Comparison of ENCODE assay signal across 16 cellular contexts in genomic region chr11:134503104-134503503, GRCh38.
DNase-seq lines count a peak whose midpoint lies in the region; ATAC-seq and TF ChIP-seq lines count a peak whose summit lies in the region.
"Had no signal": no experiment of that assay in that cellular context is flagged by ENCODE, and none has a peak within 500 bp of the region (broad histone marks: within the 10 kb centered on the region; RNA-seq: fewer than 3 reads in every experiment).

No MANE protein-coding gene starts in this region.

- H3K36me3 ChIP-seq in Peyer's patch (no peaks in the 10 kb centered on the region), neuronal stem cell (replicated peaks in 1 of 2; ENCODE audit: control insufficient read depth in 2 of 2, insufficient read depth in 2 of 2, low read length in 2 of 2) (no peaks in the 10 kb centered on the region), mesenchymal stem cell (ENCODE audit: control insufficient read depth in 1 of 2, insufficient read depth in 2 of 2, low read depth in 1 of 2, low read length in 2 of 2) (no peaks in the 10 kb centered on the region)

- H2BK120ac ChIP-seq in neuronal stem cell (ENCODE audit: low read depth, low read length) (no peak overlapping the region), mesenchymal stem cell (ENCODE audit: low read depth, low read length) (no peak overlapping the region)

- no peaks in the 10 kb centered on the region for H3K27me3 ChIP-seq in Peyer's patch
- H3K27me3 ChIP-seq in neuronal stem cell (ENCODE audit: control insufficient read depth in 3 of 3, insufficient read depth in 3 of 3, low read depth in 1 of 3, low read length in 3 of 3), result peaks cover 0 to 3% (median 0%) of the 10 kb centered on the region in 3 experiments
- H3K27me3 ChIP-seq in mesenchymal stem cell (ENCODE audit: control insufficient read depth in 1 of 2, insufficient read depth in 1 of 2, low read length in 2 of 2), result peaks cover 0 to 2% of the 10 kb centered on the region in 2 experiments

- H4K91ac ChIP-seq in neuronal stem cell (ENCODE audit: low read depth, low read length, poor library complexity) (no peak overlapping the region), mesenchymal stem cell (ENCODE audit: low read length) (no peak overlapping the region)

- no peak overlapping the region for H3K27ac ChIP-seq in Peyer's patch
- H3K27ac ChIP-seq in neuronal stem cell (replicated peaks; ENCODE audit: low read length), result no peak overlapping the region
- no peak overlapping the region for H3K27ac ChIP-seq in mesenchymal stem cell (ENCODE audit: low read length, poor library complexity, severe bottlenecking)
- H3K27ac ChIP-seq: C4-2B, PC-9 had no signal

- H3K9me3 ChIP-seq in Peyer's patch, result no peaks in the 10 kb centered on the region
- no peaks in the 10 kb centered on the region for H3K9me3 ChIP-seq in neuronal stem cell (replicated peaks in 1 of 2; ENCODE audit: control insufficient read depth in 2 of 2, insufficient read depth in 1 of 2, low read depth in 1 of 2, low read length in 2 of 2)
- no peaks in the 10 kb centered on the region for H3K9me3 ChIP-seq in mesenchymal stem cell (ENCODE audit: control insufficient read depth, low read length)

- DNase-seq in ELF-1 (ENCODE audit: low read depth, low spot score), result peak; percentile 52
- peak; percentile 10 to 39 (median 34) for DNase-seq in Peyer's patch
- peak; percentile 43 for DNase-seq in iPS-NIHi7 (ENCODE audit: extremely low spot score)
- no peak for DNase-seq in neuronal stem cell (ENCODE audit: low spot score)
- DNase-seq in mesenchymal stem cell, result no peak
- DNase-seq: COR-L47, EL, NCI-H1436, NCI-H2029 treated with DMSO at 0.1 percent for 48 hours, NCI-H510A, NCI-H82, PC-9 had no signal

- no peak for TF ChIP-seq POLR2A in Peyer's patch (IDR thresholded peaks at IDR 0.05)

- H2BK12ac ChIP-seq in neuronal stem cell (ENCODE audit: low read length), result no peak overlapping the region
- no peak overlapping the region for H2BK12ac ChIP-seq in mesenchymal stem cell (ENCODE audit: low read length in 2 of 2)

- H2AFZ ChIP-seq in neuronal stem cell (ENCODE audit: low read length) (no peak overlapping the region), mesenchymal stem cell (ENCODE audit: low read depth, low read length) (no peak overlapping the region)
- H2AFZ ChIP-seq: PC-9 had no signal

- H3K4me1 ChIP-seq in Peyer's patch, result no peaks in the 10 kb centered on the region
- peaks cover 0 to 21% of the 10 kb centered on the region in 2 donors for H3K4me1 ChIP-seq in neuronal stem cell (ENCODE audit: control insufficient read depth in 2 of 2, insufficient read depth in 1 of 2, low read depth in 1 of 2, low read length in 2 of 2)
- H3K4me1 ChIP-seq in mesenchymal stem cell (ENCODE audit: control insufficient read depth, insufficient read depth, low read depth, low read length), result no peaks in the 10 kb centered on the region

- no peak overlapping the region for H3K4me3 ChIP-seq in Peyer's patch
- no peak overlapping the region for H3K4me3 ChIP-seq in neuronal stem cell (ENCODE audit: low read length in 2 of 2)
- no peak overlapping the region for H3K4me3 ChIP-seq in mesenchymal stem cell (ENCODE audit: insufficient read depth in 1 of 2, low read depth in 1 of 2, low read length in 2 of 2)
- H3K4me3 ChIP-seq: K562, PC-9 had no signal

- peak overlapping the region; percentile 61 for H3K18ac ChIP-seq in neuronal stem cell (ENCODE audit: low read length)
- H3K18ac ChIP-seq in mesenchymal stem cell (ENCODE audit: low read depth in 1 of 2, low read length in 2 of 2), result no peak overlapping the region

- H4K8ac ChIP-seq in neuronal stem cell (ENCODE audit: low read depth, low read length) (no peak overlapping the region), mesenchymal stem cell (ENCODE audit: low read length) (no peak overlapping the region)

- H3K4ac ChIP-seq in neuronal stem cell (ENCODE audit: low read length), result no peak overlapping the region
- H3K4ac ChIP-seq in mesenchymal stem cell (ENCODE audit: low read depth in 1 of 2, low read length in 2 of 2), result no peak overlapping the region

- H3K14ac ChIP-seq in neuronal stem cell (ENCODE audit: low read length) (no peak overlapping the region), mesenchymal stem cell (ENCODE audit: low read length in 2 of 2) (no peak overlapping the region)

- ATAC-seq in GM21529 (IDR thresholded peaks at IDR 0.05; ENCODE audit: unreplicated experiment) (no peak), HG03432 (IDR thresholded peaks at IDR 0.05; ENCODE audit: unreplicated experiment) (no peak)
- ATAC-seq: K562 had no signal

- no peak for TF ChIP-seq CTCF in Peyer's patch (IDR thresholded peaks at IDR 0.05)

- H2BK15ac ChIP-seq in neuronal stem cell (ENCODE audit: low read length) (no peak overlapping the region), mesenchymal stem cell (ENCODE audit: low read depth, poor library complexity, severe bottlenecking) (no peak overlapping the region)

- H3K4me2 ChIP-seq in neuronal stem cell (ENCODE audit: insufficient read depth, low read length, poor library complexity, severe bottlenecking) (no peak overlapping the region), mesenchymal stem cell (ENCODE audit: low read length, poor library complexity, severe bottlenecking) (no peak overlapping the region)
- H3K4me2 ChIP-seq: PC-9 had no signal

- no CpG with 5 or more reads among the region's 21 CpGs for WGBS in neuronal stem cell (ENCODE audit: extremely low coverage in 2 of 2, insufficient read length in 2 of 2, insufficient replicate concordance in 1 of 2), 2 donors
- 63% methylated on average over 21 of the region's 21 CpGs for WGBS in mesenchymal stem cell

- H2BK5ac ChIP-seq in neuronal stem cell (ENCODE audit: low read length) (no peak overlapping the region), mesenchymal stem cell (ENCODE audit: low read depth, low read length, poor library complexity, severe bottlenecking) (no peak overlapping the region)

- H2AK5ac ChIP-seq in neuronal stem cell (ENCODE audit: low read depth, low read length), result no peak overlapping the region
- no peak overlapping the region for H2AK5ac ChIP-seq in mesenchymal stem cell (ENCODE audit: low read length, severe bottlenecking)

- H3K9ac ChIP-seq in neuronal stem cell (ENCODE audit: low read depth, low read length, poor library complexity) (peak overlapping the region; percentile 10), mesenchymal stem cell (ENCODE audit: low read length) (no peak overlapping the region)

- H3K79me1 ChIP-seq in neuronal stem cell (ENCODE audit: low read depth, low read length), result no peaks in the 10 kb centered on the region
- no peaks in the 10 kb centered on the region for H3K79me1 ChIP-seq in mesenchymal stem cell (replicated peaks; ENCODE audit: low read length, poor library complexity, severe bottlenecking)

- H3K23ac ChIP-seq in neuronal stem cell (ENCODE audit: low read depth, low read length, poor library complexity) (peak overlapping the region; percentile 78), mesenchymal stem cell (ENCODE audit: low read length in 2 of 2) (no peak overlapping the region)

Comparison
In these comparisons a context has a peak if more than half of its experiments do, and no peak if none do; other contexts are left out.
1. DNase-seq: peak in ELF-1 (single experiment), Peyer's patch (3 of 3) and iPS-NIHi7 (single experiment); none in neuronal stem cell (single experiment) and mesenchymal stem cell (single experiment).